Comparison of ENCODE assay signal across 8 cellular contexts in genomic region chr1:52552505-52553371, GRCh38. TPM values are rescaled to one million over a fixed set of nuclear protein-coding genes. Genes with fewer than 3 reads are reported as not detected.
DNase-seq lines count a peak whose midpoint lies in the region; ATAC-seq and TF ChIP-seq lines count a peak whose summit lies in the region.

Gene TUT4 (minus strand): TSS chr1:52553092. CDS start chr1:52526280, 26,812 bp downstream.

- no peak for TF ChIP-seq CTCF in AG09309 (IDR thresholded peaks at IDR 0.05; ENCODE audit: control insufficient read depth, insufficient read depth, low read depth, low read length, missing control alignments)

- ATAC-seq in GM19023 (IDR thresholded peaks at IDR 0.05; ENCODE audit: unreplicated experiment) (peak; percentile 41), HG03439 (IDR thresholded peaks at IDR 0.05; ENCODE audit: unreplicated experiment) (peak; percentile 37)
- peak; percentile 68 for ATAC-seq in activated CD8-positive, alpha-beta T cell treated with anti-CD3 and anti-CD28 coated beads, Interleukin-2, amount 10 ng/mL, durations not matched to agents 7 days and 5 days
- peak; percentile 43 for ATAC-seq in effector memory CD8-positive, alpha-beta T cell (replicated peaks)

- POLR2A ChIA-PET in activated CD8-positive, alpha-beta T cell treated with anti-CD3 and anti-CD28 coated beads, Interleukin-2, amount 10 ng/mL, durations not matched to agents 7 days and 5 days (lab: Charles Lee): interaction anchor here (0.6 to 2.5 kb wide), 19 partner anchors 8 to 517 kb away, joined by 3 to 23 read pairs (median 4); partner anchors contain the start of genes GPX7, ORC1, PRPF38A and SHISAL2A

- H3K4me3 ChIP-seq in AG09309 (ENCODE audit: control insufficient read depth, low read depth, low read length): peak within 1 kb of the TSS; percentile 85

- peaks cover 8% of the 10 kb centered on the region for H3K36me3 Mint-ChIP-seq in activated CD8-positive, alpha-beta T cell treated with anti-CD3 and anti-CD28 coated beads, Interleukin-2, amount 10 ng/mL, durations not matched to agents 7 days and 5 days (ENCODE audit: low read depth)
- H3K36me3 Mint-ChIP-seq in effector memory CD8-positive, alpha-beta T cell (ENCODE audit: insufficient read depth): no peaks in the 10 kb centered on the region

- CTCF ChIA-PET in activated CD8-positive, alpha-beta T cell treated with anti-CD3 and anti-CD28 coated beads, Interleukin-2, amount 10 ng/mL, durations not matched to agents 7 days and 5 days (lab: Charles Lee): interaction anchor here (1.0 to 3.2 kb wide), 6 partner anchors 16 to 148 kb away, joined by 3 to 10 read pairs (median 6); partner anchors contain the start of genes ORC1 and PRPF38A

- peak within 1 kb of the TSS; percentile 61 for H3K27ac Mint-ChIP-seq in activated CD8-positive, alpha-beta T cell treated with anti-CD3 and anti-CD28 coated beads, Interleukin-2, amount 10 ng/mL, durations not matched to agents 7 days and 5 days
- H3K27ac Mint-ChIP-seq in effector memory CD8-positive, alpha-beta T cell: no peak within 1 kb of the TSS

- H3K27me3 Mint-ChIP-seq in activated CD8-positive, alpha-beta T cell treated with anti-CD3 and anti-CD28 coated beads, Interleukin-2, amount 10 ng/mL, durations not matched to agents 7 days and 5 days (ENCODE audit: low read depth): peaks cover 10% of the 10 kb centered on the region
- no peaks in the 10 kb centered on the region for H3K27me3 Mint-ChIP-seq in effector memory CD8-positive, alpha-beta T cell

- H3K9me3 Mint-ChIP-seq in activated CD8-positive, alpha-beta T cell treated with anti-CD3 and anti-CD28 coated beads, Interleukin-2, amount 10 ng/mL, durations not matched to agents 7 days and 5 days (ENCODE audit: insufficient read depth): no peaks in the 10 kb centered on the region
- no peaks in the 10 kb centered on the region for H3K9me3 Mint-ChIP-seq in effector memory CD8-positive, alpha-beta T cell

- peak within 1 kb of the TSS; percentile 65 for H3K4me3 Mint-ChIP-seq in activated CD8-positive, alpha-beta T cell treated with anti-CD3 and anti-CD28 coated beads, Interleukin-2, amount 10 ng/mL, durations not matched to agents 7 days and 5 days
- H3K4me3 Mint-ChIP-seq in effector memory CD8-positive, alpha-beta T cell: no peak within 1 kb of the TSS

- H3K4me1 Mint-ChIP-seq in activated CD8-positive, alpha-beta T cell treated with anti-CD3 and anti-CD28 coated beads, Interleukin-2, amount 10 ng/mL, durations not matched to agents 7 days and 5 days (ENCODE audit: low read depth): peaks cover 23% of the 10 kb centered on the region
- peaks cover 10 to 15% of the 10 kb centered on the region in 2 donors for H3K4me1 Mint-ChIP-seq in effector memory CD8-positive, alpha-beta T cell (ENCODE audit: low read depth in 2 of 2)

- DNase-seq in AG09309 (ENCODE audit: low read depth) (no peak), NCI-H748 treated with DMSO at 0.1 percent for 48 hours (lab: John Stamatoyannopoulos, UW) (peak; percentile 72), medulla oblongata (ENCODE audit: extremely low spot score) (peak; percentile 87)
- peak; percentile 82 for DNase-seq in activated CD8-positive, alpha-beta T cell treated with anti-CD3 and anti-CD28 coated beads, Interleukin-2, amount 10 ng/mL, durations not matched to agents 7 days and 5 days
- peak; percentile 56 to 59 (median 57) for DNase-seq in effector memory CD8-positive, alpha-beta T cell
- DNase-seq in stimulated activated CD4-positive, alpha-beta T cell treated with anti-CD3 and anti-CD28 coated beads, TNF-alpha, amount 100 ng/mL, for 4 hours (ENCODE audit: low read depth in 3 of 3): peak; percentile 46 to 55 (median 52)

RNA-seq across cellular contexts. Expression of gene TUT4, which starts in this region (rescaled TPM):
- 10 to 100 TPM; 58.5 to 65.9 TPM for total RNA-seq in activated CD8-positive, alpha-beta T cell treated with anti-CD3 and anti-CD28 coated beads, Interleukin-2, amount 10 ng/mL, durations not matched to agents 7 days and 5 days
